ENCODE assay signal across 35 cellular contexts in genomic region chr10:112484399-112484798, GRCh38.
"Had no signal": no experiment of that assay in that cellular context is flagged by ENCODE, and none has a peak within 500 bp of the region (broad histone marks: within the 10 kb centered on the region; RNA-seq: fewer than 3 reads in every experiment).

No MANE protein-coding gene starts in this region.

- H3K9me3 ChIP-seq: MG63 had no signal

- H3K4me3 ChIP-seq: MG63 had no signal

- H3K27me3 ChIP-seq: MG63 had no signal

- H3K36me3 ChIP-seq: MG63 had no signal

- DNase-seq: Kasumi-1, MG63, MM.1S, MV-4-11, NCI-H1048, NCI-H1092, NCI-H1092 treated with DMSO at 0.1 percent for 48 hours, NCI-H1105, NCI-H1105 treated with DMSO at 0.1 percent for 48 hours, NCI-H1417, NCI-H1417 treated with DMSO at 0.1 percent for 48 hours, NCI-H1436, NCI-H1436 treated with DMSO at 0.1 percent for 48 hours, NCI-H146, NCI-H1694, NCI-H1694 treated with DMSO at 0.1 percent for 48 hours, NCI-H187, NCI-H187 treated with DMSO at 0.1 percent for 48 hours, NCI-H1930, NCI-H2029, NCI-H2029 treated with DMSO at 0.1 percent for 48 hours, NCI-H2081, NCI-H2081 treated with DMSO at 0.1 percent for 48 hours, NCI-H2107, NCI-H2171, NCI-H2171 treated with DMSO at 0.1 percent for 48 hours, NCI-H2227 treated with DMSO at 0.1 percent for 48 hours, NCI-H226, NCI-H345, NCI-H446, NCI-H446 treated with DMSO at 0.1 percent for 48 hours, NCI-H510A, NCI-H510A treated with DMSO at 0.1 percent for 48 hours, NCI-H524, NCI-H524 treated with DMSO at 0.1 percent for 48 hours had no signal
